20 cellular contexts compared by ENCODE assay signal in the genomic region with DNA sequence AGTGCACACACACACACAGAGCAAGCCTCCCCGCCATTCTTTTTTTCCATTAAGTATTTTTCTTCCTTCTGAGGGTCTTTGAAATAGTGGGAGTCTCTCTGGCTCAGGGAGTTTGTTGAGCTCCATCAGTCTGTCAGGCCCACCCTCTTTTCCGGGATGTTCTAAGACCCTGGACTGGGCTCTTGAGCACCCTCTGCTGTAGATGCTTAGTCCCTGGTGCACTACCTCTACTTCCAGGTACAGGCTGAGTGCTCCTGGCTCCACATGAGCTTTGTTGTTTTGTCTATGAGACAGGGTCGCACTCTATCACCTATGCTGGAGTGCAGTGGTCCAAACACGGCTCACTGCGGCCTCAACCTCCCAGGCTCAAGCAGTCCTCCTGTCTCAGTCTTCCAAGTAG. TPM values are rescaled to one million over a fixed set of nuclear protein-coding genes. Genes with fewer than 3 reads are reported as not detected.
DNase-seq lines count a peak whose midpoint lies in the region; ATAC-seq and TF ChIP-seq lines count a peak whose summit lies in the region.
"Had no signal": no experiment of that assay in that cellular context is flagged by ENCODE, and none has a peak within 500 bp of the region (broad histone marks: within the 10 kb centered on the region; RNA-seq: fewer than 3 reads in every experiment).

No MANE protein-coding gene starts in this region.

- H3K27ac Mint-ChIP-seq in WTC11 = no peak overlapping the region
- peak overlapping the region in 4 of 6 donors; percentile 27 to 60 (median 40) for H3K27ac Mint-ChIP-seq in naive B cell
- H3K27ac Mint-ChIP-seq: type B pancreatic cell had no signal

- no peaks in the 10 kb centered on the region for H3K4me1 ChIP-seq in DND-41 (ENCODE audit: insufficient read depth, low read length)

- H3K36me3 Mint-ChIP-seq in WTC11 = peaks cover 11% of the 10 kb centered on the region
- peaks cover 9 to 20% of the 10 kb centered on the region in 2 donors for H3K36me3 Mint-ChIP-seq in naive B cell

- CTCF ChIA-PET in WTC11 (lab: Charles Lee) = interaction anchor here (0.6 to 3.5 kb wide), 32 partner anchors 9 to 499 kb away, joined by 3 to 31 read pairs (median 6); a partner anchor contains a TSS

- H3K9me3 Mint-ChIP-seq in WTC11 (no peaks in the 10 kb centered on the region), naive B cell (peaks cover 0 to 2% (median 0%) of the 10 kb centered on the region in 7 donors)
- H3K9me3 Mint-ChIP-seq: natural killer cell; stimulated activated naive CD8-positive, alpha-beta T cell treated with anti-CD3 and anti-CD28 coated beads, Interleukin-15, amount 100 ng/mL, for 72 hours; type B pancreatic cell had no signal

- peaks cover 93% of the 10 kb centered on the region for H3K36me3 ChIP-seq in DND-41 (ENCODE audit: insufficient read depth, low read length)
- H3K36me3 ChIP-seq in H7 (replicated peaks; ENCODE audit: control insufficient read depth, insufficient read depth, low read length) = no peaks in the 10 kb centered on the region; the same call in none of the 2 replicates

- no peaks in the 10 kb centered on the region for H3K27me3 ChIP-seq in DND-41 (ENCODE audit: insufficient read depth, low read length, poor library complexity)
- H3K27me3 ChIP-seq in H7 (ENCODE audit: control insufficient read depth, insufficient read depth, low read length) = no peaks in the 10 kb centered on the region

- no peaks in the 10 kb centered on the region for H3K9me3 ChIP-seq in DND-41 (ENCODE audit: insufficient read depth, low read length, severe bottlenecking)

- no peak for ATAC-seq in DND-41 (ENCODE audit: insufficient read depth, low read depth)
- peak; percentile 83 for ATAC-seq in WTC11
- ATAC-seq in naive B cell (ENCODE audit: low read depth in 2 of 2) = no peak
- ATAC-seq: activated CD4-positive, CD25-positive, alpha-beta regulatory T cell treated with anti-CD3 and anti-CD28 coated beads, Interleukin-2, amount 50 U/mL, for 24 hours; natural killer cell; stimulated activated naive CD8-positive, alpha-beta T cell treated with anti-CD3 and anti-CD28 coated beads, Interleukin-15, amount 100 ng/mL, for 72 hours had no signal

- H2AFZ ChIP-seq in DND-41 (ENCODE audit: low read depth, low read length) = no peak overlapping the region
- H2AFZ ChIP-seq: PC-9 had no signal

- DNase-seq in DND-41 = no peak
- DNase-seq in H7 = peak; percentile 67
- no peak for DNase-seq in WTC11 (ENCODE audit: low spot score)
- no peak for DNase-seq in naive B cell
- no peak for DNase-seq in SKM-1 treated with dmso at 0.1 percent for 144 hours (lab: John Stamatoyannopoulos, UW; ENCODE audit: unreplicated experiment)
- no peak for DNase-seq in NCI-H2196 (lab: John Stamatoyannopoulos, UW; ENCODE audit: unreplicated experiment)
- no peak for DNase-seq in NCI-H1105 treated with DMSO at 0.1 percent for 48 hours (lab: John Stamatoyannopoulos, UW)
- DNase-seq: amniotic stem cell; GF-D8; hypothalamus; KBM-7; kidney glomerular epithelial cell; mesenchymal stem cell; natural killer cell; NCI-H524 treated with DMSO at 0.1 percent for 48 hours; stimulated activated CD4-positive, alpha-beta T cell treated with anti-CD3 and anti-CD28 coated beads, Interleukin-1b, Interleukin-23, amount 100 ng/mL, for 48 hours; stimulated activated naive CD8-positive, alpha-beta T cell treated with anti-CD3 and anti-CD28 coated beads, Interleukin-15, amount 100 ng/mL, for 72 hours had no signal

- H4K20me1 ChIP-seq in DND-41 (ENCODE audit: insufficient read depth, low read length) = no peaks in the 10 kb centered on the region

- H3K27me3 Mint-ChIP-seq in WTC11 (ENCODE audit: low read depth) (no peaks in the 10 kb centered on the region), naive B cell (no peaks in the 10 kb centered on the region)
- H3K27me3 Mint-ChIP-seq: stimulated activated naive CD8-positive, alpha-beta T cell treated with anti-CD3 and anti-CD28 coated beads, Interleukin-15, amount 100 ng/mL, for 72 hours; type B pancreatic cell had no signal

- H3K4me2 ChIP-seq in DND-41 (ENCODE audit: insufficient read depth, low read length) = no peak overlapping the region
- H3K4me2 ChIP-seq: PC-9 had no signal

- H3K4me1 Mint-ChIP-seq in WTC11 (peaks cover 33% of the 10 kb centered on the region), naive B cell (peaks cover 6 to 15% (median 12%) of the 10 kb centered on the region in 3 donors)

- no peak overlapping the region for H3K4me3 Mint-ChIP-seq in WTC11
- no peak overlapping the region for H3K4me3 Mint-ChIP-seq in naive B cell
- H3K4me3 Mint-ChIP-seq: natural killer cell; stimulated activated naive CD8-positive, alpha-beta T cell treated with anti-CD3 and anti-CD28 coated beads, Interleukin-15, amount 100 ng/mL, for 72 hours; type B pancreatic cell had no signal

- TF ChIP-seq CTCF in DND-41 (IDR thresholded peaks at IDR 0.05; ENCODE audit: borderline replicate concordance, extremely low read depth, low read length, poor library complexity, severe bottlenecking) = peak; percentile 23
- TF ChIP-seq CTCF in WTC11 (IDR thresholded peaks at IDR 0.05) = no peak

- no peak overlapping the region for H3K9ac ChIP-seq in DND-41 (ENCODE audit: low read depth, low read length)

- H3K79me2 ChIP-seq in DND-41 (ENCODE audit: insufficient read depth, low read length) = 0 out of 2 replicates have a peak, but pooled peaks cover 2% of the 10 kb centered on the region

- H3K4me3 ChIP-seq in DND-41 (ENCODE audit: low read depth in 1 of 2, low read length in 2 of 2) (no peak overlapping the region), H7 (ENCODE audit: insufficient read depth, low read depth, low read length) (no peak overlapping the region)
- H3K4me3 ChIP-seq: PC-9 had no signal

- no peak overlapping the region for H3K27ac ChIP-seq in DND-41 (ENCODE audit: low read length)
- H3K27ac ChIP-seq: PC-9 had no signal

- POLR2A ChIA-PET in WTC11 (lab: Charles Lee) = interaction anchor here (0.5 to 1.1 kb wide), 5 partner anchors 21 to 253 kb away, joined by 3 to 7 read pairs (median 3); a partner anchor contains a TSS

TF ChIP-seq in WTC11, 78 proteins besides CTCF, POLR2A, EP300 and RAD21 (continues in another document):
- TF ChIP-seq NFYB (CRISPR knock-in tag; conservative IDR thresholded peaks at IDR 0.05; ENCODE audit: low read depth) (no peak), GTF2I (CRISPR knock-in tag; conservative IDR thresholded peaks at IDR 0.05) (no peak), ZNF423 (CRISPR knock-in tag; IDR thresholded peaks at IDR 0.05) (no peak), KAT7 (CRISPR knock-in tag; IDR thresholded peaks at IDR 0.05; ENCODE audit: borderline replicate concordance) (no peak), NR2C2 (CRISPR knock-in tag; IDR thresholded peaks at IDR 0.05) (no peak)
- TF ChIP-seq, protein P1, sequence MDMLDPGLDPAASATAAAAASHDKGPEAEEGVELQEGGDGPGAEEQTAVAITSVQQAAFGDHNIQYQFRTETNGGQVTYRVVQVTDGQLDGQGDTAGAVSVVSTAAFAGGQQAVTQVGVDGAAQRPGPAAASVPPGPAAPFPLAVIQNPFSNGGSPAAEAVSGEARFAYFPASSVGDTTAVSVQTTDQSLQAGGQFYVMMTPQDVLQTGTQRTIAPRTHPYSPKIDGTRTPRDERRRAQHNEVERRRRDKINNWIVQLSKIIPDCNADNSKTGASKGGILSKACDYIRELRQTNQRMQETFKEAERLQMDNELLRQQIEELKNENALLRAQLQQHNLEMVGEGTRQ (CRISPR knock-in tag; IDR thresholded peaks at IDR 0.05) = no peak
- TF ChIP-seq, protein P2, sequence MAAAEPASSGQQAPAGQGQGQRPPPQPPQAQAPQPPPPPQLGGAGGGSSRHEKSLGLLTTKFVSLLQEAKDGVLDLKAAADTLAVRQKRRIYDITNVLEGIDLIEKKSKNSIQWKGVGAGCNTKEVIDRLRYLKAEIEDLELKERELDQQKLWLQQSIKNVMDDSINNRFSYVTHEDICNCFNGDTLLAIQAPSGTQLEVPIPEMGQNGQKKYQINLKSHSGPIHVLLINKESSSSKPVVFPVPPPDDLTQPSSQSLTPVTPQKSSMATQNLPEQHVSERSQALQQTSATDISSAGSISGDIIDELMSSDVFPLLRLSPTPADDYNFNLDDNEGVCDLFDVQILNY (CRISPR knock-in tag; IDR thresholded peaks at IDR 0.05) = no peak
- TF ChIP-seq, protein P3, sequence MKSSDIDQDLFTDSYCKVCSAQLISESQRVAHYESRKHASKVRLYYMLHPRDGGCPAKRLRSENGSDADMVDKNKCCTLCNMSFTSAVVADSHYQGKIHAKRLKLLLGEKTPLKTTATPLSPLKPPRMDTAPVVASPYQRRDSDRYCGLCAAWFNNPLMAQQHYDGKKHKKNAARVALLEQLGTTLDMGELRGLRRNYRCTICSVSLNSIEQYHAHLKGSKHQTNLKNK (CRISPR knock-in tag; IDR thresholded peaks at IDR 0.05) = no peak
- TF ChIP-seq, protein P4, sequence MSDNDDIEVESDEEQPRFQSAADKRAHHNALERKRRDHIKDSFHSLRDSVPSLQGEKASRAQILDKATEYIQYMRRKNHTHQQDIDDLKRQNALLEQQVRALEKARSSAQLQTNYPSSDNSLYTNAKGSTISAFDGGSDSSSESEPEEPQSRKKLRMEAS (CRISPR knock-in tag; IDR thresholded peaks at IDR 0.05) = no peak
- TF ChIP-seq, protein P5, sequence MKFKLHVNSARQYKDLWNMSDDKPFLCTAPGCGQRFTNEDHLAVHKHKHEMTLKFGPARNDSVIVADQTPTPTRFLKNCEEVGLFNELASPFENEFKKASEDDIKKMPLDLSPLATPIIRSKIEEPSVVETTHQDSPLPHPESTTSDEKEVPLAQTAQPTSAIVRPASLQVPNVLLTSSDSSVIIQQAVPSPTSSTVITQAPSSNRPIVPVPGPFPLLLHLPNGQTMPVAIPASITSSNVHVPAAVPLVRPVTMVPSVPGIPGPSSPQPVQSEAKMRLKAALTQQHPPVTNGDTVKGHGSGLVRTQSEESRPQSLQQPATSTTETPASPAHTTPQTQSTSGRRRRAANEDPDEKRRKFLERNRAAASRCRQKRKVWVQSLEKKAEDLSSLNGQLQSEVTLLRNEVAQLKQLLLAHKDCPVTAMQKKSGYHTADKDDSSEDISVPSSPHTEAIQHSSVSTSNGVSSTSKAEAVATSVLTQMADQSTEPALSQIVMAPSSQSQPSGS (CRISPR knock-in tag; IDR thresholded peaks at IDR 0.05; ENCODE audit: borderline replicate concordance, low read depth) = no peak

RNA-seq across cellular contexts. Expression of a gene that starts 20.7 kb away (rescaled TPM):
- 116 and 190 TPM in 2 replicates for total RNA-seq in H7 (2014; rRNA removed; shearing (Covaris generic))
- 83.4 to 91.8 TPM (median 88.4 TPM) in 3 replicates for total RNA-seq in WTC11 (2021)
- 100 to 1,000 TPM; 557 to 994 (median 667) TPM for polyA plus RNA-seq in naive B cell (ENCODE audit: low read depth in 6 of 6)

RNA-seq across cellular contexts. Expression of a gene that starts 57.0 kb away (rescaled TPM):
- total RNA-seq in H7 (2014; rRNA removed; shearing (Covaris generic)) = 37.6 and 38.2 TPM in 2 replicates
- 21.8 to 25.7 TPM (median 22.5 TPM) in 3 replicates for total RNA-seq in WTC11 (2021)
- polyA plus RNA-seq in naive B cell (ENCODE audit: low read depth in 6 of 6) = 10 to 100 TPM; 20.8 to 39.1 (median 28.7) TPM
